1 cellular context compared by ENCODE assay signal in genomic region chr16:12027091-12027490, GRCh38.
TF ChIP-seq lines count a peak whose summit lies in the region.

No MANE protein-coding gene starts in this region.

TF ChIP-seq in GM23338, 12 proteins besides CTCF, POLR2A, EP300 and RAD21 (continued from another document):
- no peak for TF ChIP-seq REST (IDR thresholded peaks at IDR 0.05; ENCODE audit: unreplicated experiment)
- no peak for TF ChIP-seq ZNF114 (CRISPR knock-in tag; IDR thresholded peaks at IDR 0.05)
- TF ChIP-seq NANOG (IDR thresholded peaks at IDR 0.05; ENCODE audit: borderline replicate concordance), result no peak
- no peak for TF ChIP-seq ZNF462 (CRISPR knock-in tag; IDR thresholded peaks at IDR 0.05)
- TF ChIP-seq ZNF331 (CRISPR knock-in tag; IDR thresholded peaks at IDR 0.05; ENCODE audit: low read depth), result no peak
- no peak for TF ChIP-seq EZH2phosphoT487 (IDR thresholded peaks at IDR 0.05; ENCODE audit: unreplicated experiment)
- no peak for TF ChIP-seq EZH2 (IDR thresholded peaks at IDR 0.05; ENCODE audit: low read depth, unreplicated experiment)
- TF ChIP-seq CREB1 (CRISPR knock-in tag; IDR thresholded peaks at IDR 0.05; ENCODE audit: low read depth), result no peak
- no peak for TF ChIP-seq JUNB (IDR thresholded peaks at IDR 0.05; ENCODE audit: unreplicated experiment)
